Comparison of ENCODE assay signal across 8 cellular contexts in genomic region chr22:49976439-49977175, GRCh38. TPM values are rescaled to one million over a fixed set of nuclear protein-coding genes. Genes with fewer than 3 reads are reported as not detected.
DNase-seq lines count a peak whose midpoint lies in the region; ATAC-seq and TF ChIP-seq lines count a peak whose summit lies in the region.

No MANE protein-coding gene starts in this region.

- no peak for TF ChIP-seq CTCF in activated B cell treated with CpG ODN at 0.5 μM for 24 hours (IDR thresholded peaks at IDR 0.05)

- POLR2A ChIA-PET in activated B cell treated with CpG ODN at 0.5 μM for 24 hours (lab: Charles Lee) (interaction anchor here (0.7 to 2.1 kb wide), 7 partner anchors 10 to 54 kb away, joined by 3 to 16 read pairs (median 5); partner anchors contain the start of gene PIM3), HEK293T (lab: Yijun Ruan, JAX) (no interaction called here)

- H3K9me3 Mint-ChIP-seq in activated B cell treated with CpG ODN at 0.5 μM for 24 hours, result peaks cover 8% of the 10 kb centered on the region

- H3K4me1 Mint-ChIP-seq in activated B cell treated with CpG ODN at 0.5 μM for 24 hours, result peaks cover 25% of the 10 kb centered on the region

- peak overlapping the region; percentile 24 for H3K4me3 Mint-ChIP-seq in activated B cell treated with CpG ODN at 0.5 μM for 24 hours

- DNase-seq in stimulated activated CD4-positive, alpha-beta T cell treated with anti-CD3 and anti-CD28 coated beads, Interleukin-12 subunit alpha, Interleukin-12 subunit beta, amount 100 ng/mL, for 4 hours, result peak; percentile 54
- DNase-seq in stimulated activated CD4-positive, alpha-beta T cell treated with anti-CD3 and anti-CD28 coated beads, Interleukin-2, amount 100 ng/mL, for 48 hours, result no peak
- DNase-seq in activated B cell treated with CpG ODN at 0.5 μM for 24 hours (no peak), inferior parietal cortex (ENCODE audit: extremely low spot score) (peak; percentile 39), NCI-H1105 (lab: John Stamatoyannopoulos, UW) (no peak), HCEC 1CT (no peak), HEK293T (ENCODE audit: extremely low spot score) (no peak), H4 (ENCODE audit: low spot score) (no peak)

- peak; percentile 65 for ATAC-seq in activated B cell treated with CpG ODN at 0.5 μM for 24 hours (ENCODE audit: low read depth)

- CTCF ChIA-PET in activated B cell treated with CpG ODN at 0.5 μM for 24 hours (lab: Charles Lee) (interaction anchor here (0.8 to 1.4 kb wide), 3 partner anchors 17 to 46 kb away, joined by 3 to 6 read pairs (median 4); no protein-coding TSS in a partner anchor), HEK293T (lab: Yijun Ruan, JAX) (interaction anchor here (0.7 kb wide), 1 partner anchor 235 kb away, joined by 8 read pairs; no protein-coding TSS in a partner anchor)

- H3K36me3 Mint-ChIP-seq in activated B cell treated with CpG ODN at 0.5 μM for 24 hours (ENCODE audit: low read depth), result peaks cover 4% of the 10 kb centered on the region

- peak overlapping the region; percentile 60 for H3K27ac Mint-ChIP-seq in activated B cell treated with CpG ODN at 0.5 μM for 24 hours

- H3K27me3 Mint-ChIP-seq in activated B cell treated with CpG ODN at 0.5 μM for 24 hours, result no peaks in the 10 kb centered on the region

- intact Hi-C loops in activated B cell treated with CpG ODN at 0.5 μM for 24 hours (cut with micrococcal nuclease), result loop anchor here (2.0 to 5.0 kb wide), 4 partner anchors 16 to 56 kb away; partner anchors contain the start of gene PIM3

TF ChIP-seq in HEK293T, 16 proteins besides CTCF, POLR2A, EP300 and RAD21:
- TF ChIP-seq HDGF (IDR thresholded peaks at IDR 0.05; ENCODE audit: borderline replicate concordance), result no peak
- no peak for TF ChIP-seq SP1 (IDR thresholded peaks at IDR 0.05)
- TF ChIP-seq ELF4 (IDR thresholded peaks at IDR 0.05), result no peak
- no peak for TF ChIP-seq FOXK2 (IDR thresholded peaks at IDR 0.05)
- no peak for TF ChIP-seq ARNT (IDR thresholded peaks at IDR 0.05)
- no peak for TF ChIP-seq TARDBP (IDR thresholded peaks at IDR 0.05)
- no peak for TF ChIP-seq FOXM1 (IDR thresholded peaks at IDR 0.05; ENCODE audit: borderline replicate concordance)
- TF ChIP-seq L3MBTL2 (conservative IDR thresholded peaks at IDR 0.05), result no peak
- no peak for TF ChIP-seq LEF1 (IDR thresholded peaks at IDR 0.05; ENCODE audit: borderline replicate concordance)
- no peak for TF ChIP-seq ZNF384 (IDR thresholded peaks at IDR 0.05)
- TF ChIP-seq NFRKB (IDR thresholded peaks at IDR 0.05), result no peak
- TF ChIP-seq FOXA1 (IDR thresholded peaks at IDR 0.05), result no peak
- TF ChIP-seq CTBP1 (IDR thresholded peaks at IDR 0.05; ENCODE audit: borderline replicate concordance), result no peak
- no peak for TF ChIP-seq SUZ12 (IDR thresholded peaks at IDR 0.05)
- TF ChIP-seq BHLHE40 (IDR thresholded peaks at IDR 0.05; ENCODE audit: borderline replicate concordance), result no peak
- no peak for TF ChIP-seq PKNOX1 (IDR thresholded peaks at IDR 0.05)
TF ChIP-seq in HEK293T: peak in this region for 0.

RNA-seq across cellular contexts. Expression of gene PIM3, which starts 16.0 kb away (rescaled TPM):
- 79.8 and 91.7 TPM in 2 replicates for total RNA-seq in activated B cell treated with CpG ODN at 0.5 μM for 24 hours
- 18.6 and 30.3 TPM in 2 replicates for total RNA-seq in H4 (2014; rRNA removed; shearing (Covaris generic))

RNA-seq across cellular contexts. Expression of gene IL17REL, which starts 36.0 kb away (rescaled TPM):
- total RNA-seq in activated B cell treated with CpG ODN at 0.5 μM for 24 hours, result 0.15 and 0.31 TPM in 2 replicates
- not detected in 2 replicates for total RNA-seq in H4 (2014; rRNA removed; shearing (Covaris generic))

RNA-seq across cellular contexts. Expression of gene CRELD2, which starts 58.2 kb away (rescaled TPM):
- 44.5 and 45.0 TPM in 2 replicates for total RNA-seq in activated B cell treated with CpG ODN at 0.5 μM for 24 hours
- total RNA-seq in H4 (2014; rRNA removed; shearing (Covaris generic)), result 95.9 and 113 TPM in 2 replicates

RNA-seq across cellular contexts. Expression of gene ALG12, which starts 58.4 kb away (rescaled TPM):
- 15.5 and 18.2 TPM in 2 replicates for total RNA-seq in activated B cell treated with CpG ODN at 0.5 μM for 24 hours
- total RNA-seq in H4 (2014; rRNA removed; shearing (Covaris generic)), result 13.9 and 22.3 TPM in 2 replicates

Comparison
In these comparisons a context has a peak if more than half of its experiments do, and no peak if none do; other contexts are left out.
1. DNase-seq: peak in stimulated activated CD4-positive, alpha-beta T cell treated with anti-CD3 and anti-CD28 coated beads, Interleukin-12 subunit alpha, Interleukin-12 subunit beta, amount 100 ng/mL, for 4 hours (single experiment) and inferior parietal cortex (single experiment); none in stimulated activated CD4-positive, alpha-beta T cell treated with anti-CD3 and anti-CD28 coated beads, Interleukin-2, amount 100 ng/mL, for 48 hours (0 of 2), activated B cell treated with CpG ODN at 0.5 μM for 24 hours (single experiment), NCI-H1105 (single experiment), HCEC 1CT (single experiment), HEK293T (single experiment) and H4 (single experiment).